14 cellular contexts compared by ENCODE assay signal in genomic region chr6:37109714-37110454, GRCh38.
DNase-seq lines count a peak whose midpoint lies in the region; FAIRE-seq and TF ChIP-seq lines count a peak whose summit lies in the region.
"Had no signal": no experiment of that assay in that cellular context is flagged by ENCODE, and none has a peak within 500 bp of the region (broad histone marks: within the 10 kb centered on the region; RNA-seq: fewer than 3 reads in every experiment).

No MANE protein-coding gene starts in this region.

- H3K4me1 ChIP-seq in Caco-2 (peaks cover 54% of the 10 kb centered on the region), mesenchymal stem cell (ENCODE audit: control insufficient read depth, insufficient read depth, low read depth, low read length) (peaks cover 3% of the 10 kb centered on the region), tibial artery (no peaks in the 10 kb centered on the region)

- TF ChIP-seq POLR2A in GM12891 (IDR thresholded peaks at IDR 0.05; ENCODE audit: low read depth, low read length), result no peak

- H2BK120ac ChIP-seq in mesenchymal stem cell (ENCODE audit: low read depth, low read length), result no peak overlapping the region

- no peak overlapping the region for H3K23ac ChIP-seq in mesenchymal stem cell (ENCODE audit: low read length in 2 of 2)

- DNase-seq in Caco-2 (no peak), EH (ENCODE audit: low read depth) (peak; percentile 44), SK-N-MC (ENCODE audit: low read depth, low spot score) (no peak), mesenchymal stem cell (peak; percentile 68), GM12891 (ENCODE audit: insufficient read length, low spot score) (no peak), 8988T (no peak), tibial artery (no peak)
- DNase-seq: activated T-cell treated with anti-CD3 and anti-CD28 coated beads, Interleukin-2, amount 50 U/mL, for 4 hours; hypothalamus; NCI-H1930 had no signal

- H3K36me3 Mint-ChIP-seq in Caco-2 (ENCODE audit: insufficient read depth, unreplicated experiment), result peaks cover 10% of the 10 kb centered on the region
- H3K36me3 Mint-ChIP-seq: IgD-negative memory B cell had no signal

- no peak overlapping the region for H4K91ac ChIP-seq in mesenchymal stem cell (ENCODE audit: low read length)

- no peak overlapping the region for H2BK5ac ChIP-seq in mesenchymal stem cell (ENCODE audit: low read depth, low read length, poor library complexity, severe bottlenecking)

- H3K27me3 ChIP-seq in Caco-2 (replicated peaks; ENCODE audit: control insufficient read depth, insufficient read depth, low read length) (no peaks in the 10 kb centered on the region), mesenchymal stem cell (ENCODE audit: control insufficient read depth in 1 of 2, insufficient read depth in 1 of 2, low read length in 2 of 2) (no peaks in the 10 kb centered on the region), tibial artery (no peaks in the 10 kb centered on the region)
- H3K27me3 ChIP-seq: body of pancreas had no signal

- no peaks in the 10 kb centered on the region for H3K27me3 Mint-ChIP-seq in Caco-2 (ENCODE audit: insufficient read depth, unreplicated experiment)
- H3K27me3 Mint-ChIP-seq: IgD-negative memory B cell had no signal

- no peaks in the 10 kb centered on the region for H3K9me3 Mint-ChIP-seq in Caco-2 (ENCODE audit: unreplicated experiment)
- H3K9me3 Mint-ChIP-seq: activated T-cell treated with anti-CD3 and anti-CD28 coated beads, Interleukin-2, amount 50 U/mL, for 4 hours; IgD-negative memory B cell had no signal

- POLR2A ChIA-PET in Caco-2 (lab: Charles Lee), result interaction anchor here (0.5 to 1.7 kb wide), 9 partner anchors 8 to 94 kb away, joined by 3 to 14 read pairs (median 3); partner anchors contain the start of gene PIM1

- H3K4me3 ChIP-seq in Caco-2 (ENCODE audit: low read depth, low read length), result no peak overlapping the region
- peak overlapping the region; percentile 44 for H3K4me3 ChIP-seq in SK-N-MC
- no peak overlapping the region for H3K4me3 ChIP-seq in mesenchymal stem cell (ENCODE audit: insufficient read depth in 1 of 2, low read depth in 1 of 2, low read length in 2 of 2)
- no peak overlapping the region for H3K4me3 ChIP-seq in tibial artery
- H3K4me3 ChIP-seq: body of pancreas, GM23248 had no signal

- H3K9me3 ChIP-seq in Caco-2 (no peaks in the 10 kb centered on the region), SK-N-MC (ENCODE audit: low read depth, low read length) (no peaks in the 10 kb centered on the region), mesenchymal stem cell (ENCODE audit: control insufficient read depth, low read length) (no peaks in the 10 kb centered on the region), tibial artery (no peaks in the 10 kb centered on the region)
- H3K9me3 ChIP-seq: body of pancreas had no signal

- H3K9ac ChIP-seq in SK-N-MC (ENCODE audit: insufficient read length), result no peak overlapping the region
- H3K9ac ChIP-seq in mesenchymal stem cell (ENCODE audit: low read length), result no peak overlapping the region
- H3K9ac ChIP-seq: GM23248 had no signal

- H3K36me3 ChIP-seq in Caco-2 (ENCODE audit: control insufficient read depth, insufficient read depth, low read length) (no peaks in the 10 kb centered on the region), SK-N-MC (ENCODE audit: insufficient read depth, low read length) (no peaks in the 10 kb centered on the region), mesenchymal stem cell (ENCODE audit: control insufficient read depth in 1 of 2, insufficient read depth in 2 of 2, low read depth in 1 of 2, low read length in 2 of 2) (no peaks in the 10 kb centered on the region), tibial artery (no peaks in the 10 kb centered on the region)

- H2BK12ac ChIP-seq in mesenchymal stem cell (ENCODE audit: low read length in 2 of 2), result peak overlapping the region; percentile 0 to 99

- peak overlapping the region; percentile 29 for H4K8ac ChIP-seq in mesenchymal stem cell (ENCODE audit: low read length)

- H2BK15ac ChIP-seq in mesenchymal stem cell (ENCODE audit: low read depth, poor library complexity, severe bottlenecking), result no peak overlapping the region

- no TSS peak for BruUV-seq in Caco-2 (replicated peaks; lab: Mats Ljungman, UMichigan)

- no peak for TF ChIP-seq CTCF in Caco-2 (IDR thresholded peaks at IDR 0.05; ENCODE audit: insufficient read depth in 1 of 2, low read depth in 1 of 2, low read length in 1 of 2, severe bottlenecking in 1 of 2, unreplicated experiment in 1 of 2)
- TF ChIP-seq CTCF in tibial artery (IDR thresholded peaks at IDR 0.05), result no peak

- H3K4ac ChIP-seq in mesenchymal stem cell (ENCODE audit: low read depth in 1 of 2, low read length in 2 of 2), result peak overlapping the region; percentile 7 to 13

- peak overlapping the region in 1 of 2 experiments; percentile 55 for H3K14ac ChIP-seq in mesenchymal stem cell (ENCODE audit: low read length in 2 of 2)

- H3K4me2 ChIP-seq in mesenchymal stem cell (ENCODE audit: low read length, poor library complexity, severe bottlenecking), result no peak overlapping the region

- peak overlapping the region; percentile 69 for H3K27ac ChIP-seq in SK-N-MC
- no peak overlapping the region for H3K27ac ChIP-seq in mesenchymal stem cell (ENCODE audit: low read length, poor library complexity, severe bottlenecking)
- no peak overlapping the region for H3K27ac ChIP-seq in tibial artery
- H3K27ac ChIP-seq: body of pancreas, GM23248 had no signal

- H3K4me3 Mint-ChIP-seq in Caco-2 (ENCODE audit: unreplicated experiment), result peak overlapping the region; percentile 32
- H3K4me3 Mint-ChIP-seq: activated T-cell treated with anti-CD3 and anti-CD28 coated beads, Interleukin-2, amount 50 U/mL, for 4 hours; IgD-negative memory B cell had no signal

- H3K79me1 ChIP-seq in mesenchymal stem cell (replicated peaks; ENCODE audit: low read length, poor library complexity, severe bottlenecking), result no peaks in the 10 kb centered on the region

- CTCF ChIA-PET in Caco-2 (lab: Charles Lee), result interaction anchor here (0.6 to 2.2 kb wide), 8 partner anchors 7 to 62 kb away, joined by 4 to 20 read pairs (median 6); partner anchors contain the start of gene PIM1

- peaks cover 33% of the 10 kb centered on the region for H3K4me1 Mint-ChIP-seq in Caco-2 (ENCODE audit: low read depth, unreplicated experiment)

- no peak for FAIRE-seq in GM12891 (lab: Jason Lieb, UNC)
- FAIRE-seq: TTC549 had no signal

- H2AK5ac ChIP-seq in mesenchymal stem cell (ENCODE audit: low read length, severe bottlenecking), result no peak overlapping the region

- 60% methylated on average over 11 of the region's 13 CpGs for WGBS in mesenchymal stem cell

- intact Hi-C loops in Caco-2 (cut with micrococcal nuclease; ENCODE audit: unreplicated experiment), result loop anchor here (1.0 kb wide), 1 partner anchor 8 kb away; no protein-coding TSS in a partner anchor
- intact Hi-C loops in tibial artery (cut with DNase I; ENCODE audit: low total_unique reads), result loop anchor here (10.0 kb wide), 1 partner anchor 55 kb away; no protein-coding TSS in a partner anchor

- H3K18ac ChIP-seq in mesenchymal stem cell (ENCODE audit: low read depth in 1 of 2, low read length in 2 of 2), result peak overlapping the region; percentile 2 to 52

- H3K27ac Mint-ChIP-seq in Caco-2 (ENCODE audit: unreplicated experiment), result peak overlapping the region; percentile 67
- H3K27ac Mint-ChIP-seq: IgD-negative memory B cell had no signal

- no peak overlapping the region for H2AFZ ChIP-seq in mesenchymal stem cell (ENCODE audit: low read depth, low read length)
- H2AFZ ChIP-seq: GM23248 had no signal

TF ChIP-seq in GM12891, 5 proteins besides CTCF, POLR2A, EP300 and RAD21:
- TF ChIP-seq SPI1 (IDR thresholded peaks at IDR 0.05; ENCODE audit: low read depth, low read length), result no peak
- no peak for TF ChIP-seq POU2F2 (IDR thresholded peaks at IDR 0.05; ENCODE audit: low read depth, low read length)
- no peak for TF ChIP-seq PAX5 (IDR thresholded peaks at IDR 0.05; ENCODE audit: insufficient read depth, low read length, severe bottlenecking)
- TF ChIP-seq POLR2AphosphoS5 (IDR thresholded peaks at IDR 0.05; ENCODE audit: low read depth, low read length), result no peak
- TF ChIP-seq TAF1 (IDR thresholded peaks at IDR 0.05; ENCODE audit: low read depth, low read length), result no peak

Comparison
In these comparisons a context has a peak if more than half of its experiments do, and no peak if none do; other contexts are left out.
1. DNase-seq: peak in EH (single experiment) and mesenchymal stem cell (single experiment); none in Caco-2 (0 of 2), SK-N-MC (single experiment), GM12891 (single experiment), 8988T (single experiment) and tibial artery (0 of 2).